Comparison of ENCODE assay signal across 18 cellular contexts in the genomic region with DNA sequence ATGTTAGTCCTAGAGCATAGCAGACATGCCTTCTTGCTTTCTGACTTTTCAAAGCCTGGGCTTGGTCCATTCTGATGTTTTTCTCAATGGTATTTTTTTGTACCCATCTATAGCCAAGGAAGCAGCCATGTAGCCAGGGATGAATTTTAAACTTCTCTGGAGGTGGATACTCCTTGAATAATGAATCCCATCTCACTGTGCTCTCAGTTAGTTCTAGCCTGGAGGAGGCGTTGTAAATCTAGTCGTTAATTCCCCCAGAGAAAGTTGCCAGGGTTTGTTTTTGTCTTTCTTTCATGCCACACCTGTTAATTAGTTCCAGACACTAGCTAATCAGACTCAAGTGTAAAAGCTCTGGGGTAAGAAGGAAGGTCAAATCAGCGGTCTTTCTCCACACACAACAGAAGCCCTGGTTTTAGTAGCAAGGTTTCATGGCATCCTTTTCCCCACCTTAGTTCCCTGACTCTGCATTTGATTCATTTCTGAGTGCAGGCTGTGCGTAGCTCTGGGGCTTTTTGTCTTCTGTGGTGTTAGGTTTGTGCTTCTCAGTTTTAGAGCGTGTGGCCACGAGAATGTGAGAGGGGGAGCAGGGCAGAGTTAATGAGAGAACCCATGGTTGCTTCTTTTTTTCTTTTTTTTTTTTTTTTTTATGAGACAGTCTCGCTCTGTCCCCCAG. TPM values are rescaled to one million over a fixed set of nuclear protein-coding genes. Genes with fewer than 3 reads are reported as not detected.
DNase-seq lines count a peak whose midpoint lies in the region; ATAC-seq, FAIRE-seq and TF ChIP-seq lines count a peak whose summit lies in the region.
"Had no signal": no experiment of that assay in that cellular context is flagged by ENCODE, and none has a peak within 500 bp of the region (broad histone marks: within the 10 kb centered on the region; RNA-seq: fewer than 3 reads in every experiment).

No MANE protein-coding gene starts in this region.

- RAD21 ChIA-PET in GM12878 (lab: Charles Lee; ENCODE audit: unreplicated experiment): interaction anchor here (0.6 to 1.4 kb wide), 13 partner anchors 9 to 607 kb away, joined by 3 to 8 read pairs (median 3); no protein-coding TSS in a partner anchor

- WGBS in GM12878 (ENCODE audit: insufficient coverage, insufficient replicate concordance, low lambda C conversion rate, missing lambda C conversion rate): 7% methylated on average over 6 of the region's 7 CpGs

- H3K9me3 ChIP-seq in cardiac muscle cell (ENCODE audit: low read depth) (no peaks in the 10 kb centered on the region), GM12878 (replicated peaks; ENCODE audit: control insufficient read depth, insufficient read depth, low read length) (no peaks in the 10 kb centered on the region), tibial artery (no peaks in the 10 kb centered on the region)
- H3K9me3 ChIP-seq: SJSA1 had no signal

- ATAC-seq in Right ventricle myocardium inferior: no peak
- ATAC-seq in GM12878: peak; percentile 89

- no peak overlapping the region for H3K4me2 ChIP-seq in GM12878 (ENCODE audit: control insufficient read depth, insufficient read depth)
- H3K4me2 ChIP-seq: PC-9 had no signal

- H3K4me1 ChIP-seq in cardiac muscle cell (ENCODE audit: low read depth) (peaks cover 40% of the 10 kb centered on the region), GM12878 (ENCODE audit: control insufficient read depth, insufficient read depth, low read length) (no peaks in the 10 kb centered on the region), tibial artery (peaks cover 0 to 83% (median 31%) of the 10 kb centered on the region in 4 donors)

- peaks cover 4% of the 10 kb centered on the region for H3K36me3 Mint-ChIP-seq in nephron (ENCODE audit: low read depth)
- H3K36me3 Mint-ChIP-seq: CD4-positive, alpha-beta memory T cell had no signal

- intact Hi-C loops in Right ventricle myocardium inferior (cut with DNase I): no loop called here
- intact Hi-C loops in GM12878 (cut with micrococcal nuclease; ENCODE audit: unreplicated experiment): no loop called here
- intact Hi-C loops in tibial artery (cut with DNase I; ENCODE audit: low total_unique reads): no loop called here

- no peak overlapping the region for H2AFZ ChIP-seq in GM12878 (ENCODE audit: control insufficient read depth, low read depth, low read length)
- H2AFZ ChIP-seq: GM23248, PC-9 had no signal

- no peak for TF ChIP-seq CTCF in cardiac muscle cell (IDR thresholded peaks at IDR 0.05; ENCODE audit: low read depth, low read length)
- no peak for TF ChIP-seq CTCF in GM12878 (IDR thresholded peaks at IDR 0.05 in 2 of 3, conservative IDR thresholded peaks at IDR 0.05 in 1 of 3; ENCODE audit: control insufficient read depth in 2 of 3, extremely low read depth in 1 of 3, insufficient read depth in 1 of 3, low read depth in 3 of 3, low read length in 3 of 3)
- TF ChIP-seq CTCF in nephron (IDR thresholded peaks at IDR 0.05; ENCODE audit: unreplicated experiment in 3 of 3): no peak
- TF ChIP-seq CTCF in tibial artery (IDR thresholded peaks at IDR 0.05): no peak
- no peak for TF ChIP-seq CTCF in foreskin fibroblast (IDR thresholded peaks at IDR 0.05; ENCODE audit: low read depth, low read length)

- no peak for TF ChIP-seq EP300 in GM12878 (IDR thresholded peaks at IDR 0.05; ENCODE audit: borderline replicate concordance in 1 of 2, control insufficient read depth in 1 of 2, low read depth in 2 of 2, low read length in 2 of 2)

- H3K27ac Mint-ChIP-seq in nephron: peak overlapping the region; percentile 33 to 88 (median 44)
- H3K27ac Mint-ChIP-seq: CD4-positive, alpha-beta memory T cell had no signal

- in situ Hi-C loops in GM12878 (cut with MboI): no loop called here

- BruUV-seq in GM12878 (replicated peaks; lab: Mats Ljungman, UMichigan): no TSS peak

- H3K36me3 ChIP-seq in cardiac muscle cell (no peaks in the 10 kb centered on the region), GM12878 (ENCODE audit: control insufficient read depth in 2 of 2, insufficient read depth in 2 of 2, low read length in 1 of 2) (no peaks in the 10 kb centered on the region), tibial artery (no peaks in the 10 kb centered on the region)
- H3K36me3 ChIP-seq: SJSA1 had no signal

- no peak for TF ChIP-seq POLR2A in GM12878 (IDR thresholded peaks at IDR 0.05; ENCODE audit: low read depth, low read length)

- no peaks in the 10 kb centered on the region for H3K27me3 Mint-ChIP-seq in nephron (ENCODE audit: low read depth)
- H3K27me3 Mint-ChIP-seq: CD4-positive, alpha-beta memory T cell had no signal

- no peak overlapping the region for H3K4me3 Mint-ChIP-seq in nephron
- H3K4me3 Mint-ChIP-seq: CD4-positive, alpha-beta memory T cell had no signal

- H3K79me2 ChIP-seq in GM12878 (ENCODE audit: control insufficient read depth, insufficient read depth, low read length): no peaks in the 10 kb centered on the region

- H4K20me1 ChIP-seq in GM12878 (ENCODE audit: control insufficient read depth, insufficient read depth): no peaks in the 10 kb centered on the region

- no peaks in the 10 kb centered on the region for H3K27me3 ChIP-seq in cardiac muscle cell
- peaks cover 0 to 4% of the 10 kb centered on the region in 2 experiments; a peak in 1 of 4 replicates for H3K27me3 ChIP-seq in GM12878 (replicated peaks in 1 of 2; ENCODE audit: control insufficient read depth in 2 of 2, insufficient read depth in 2 of 2, low read length in 1 of 2)
- H3K27me3 ChIP-seq in tibial artery: no peaks in the 10 kb centered on the region
- H3K27me3 ChIP-seq: SJSA1 had no signal

- TF ChIP-seq RAD21 in GM12878 (IDR thresholded peaks at IDR 0.05; ENCODE audit: insufficient read depth, low read depth, low read length): no peak

- no peaks in the 10 kb centered on the region for H3K9me3 Mint-ChIP-seq in nephron

- POLR2A ChIA-PET in GM12878 (lab: Charles Lee): interaction anchor here (0.5 to 1.3 kb wide), 2 partner anchors 9 to 274 kb away, joined by 6 to 7 read pairs; no protein-coding TSS in a partner anchor

- H3K4me3 ChIP-seq in cardiac muscle cell (no peak overlapping the region), GM12878 (no peak overlapping the region), tibial artery (no peak overlapping the region), foreskin fibroblast (ENCODE audit: low read depth in 1 of 2, low read length in 2 of 2) (no peak overlapping the region)
- H3K4me3 ChIP-seq: GM23248, PC-9, SJSA1 had no signal

- SMC1A ChIA-PET in GM12878 (lab: Charles Lee; ENCODE audit: uncharacterized antibody, unreplicated experiment): interaction anchor here (0.7 to 1.7 kb wide), 7 partner anchors 9 to 808 kb away, joined by 3 to 8 read pairs (median 5); no protein-coding TSS in a partner anchor

- H3K27ac ChIP-seq in cardiac muscle cell: peak overlapping the region; percentile 71
- no peak overlapping the region for H3K27ac ChIP-seq in GM12878 (ENCODE audit: control insufficient read depth, insufficient read depth)
- peak overlapping the region; percentile 31 to 33 for H3K27ac ChIP-seq in tibial artery
- H3K27ac ChIP-seq: GM23248, PC-9, SJSA1 had no signal

- DNase-seq in cardiac muscle cell (ENCODE audit: low read depth in 1 of 2, low spot score in 1 of 2) (no peak), Right ventricle myocardium inferior (ENCODE audit: missing footprints) (no peak), GM12878 (ENCODE audit: low read depth, low spot score) (no peak), tibial artery (no peak), retina (no peak), foreskin fibroblast (no peak)
- DNase-seq in stimulated activated CD4-positive, alpha-beta T cell treated with anti-CD3 and anti-CD28 coated beads, Interleukin-2, amount 100 ng/mL, for 24 hours: no peak
- DNase-seq: Calu3; CD4-positive, alpha-beta memory T cell; DMS53; GM23248; Kasumi-1; NCI-H1105; NCI-H187 treated with DMSO at 0.1 percent for 48 hours; NCI-H526 treated with DMSO at 0.1 percent for 48 hours; PC-9 had no signal

- no peak for FAIRE-seq in GM12878 (lab: Jason Lieb, UNC)

- H3K4me1 Mint-ChIP-seq in nephron: peaks cover 12% of the 10 kb centered on the region
- H3K4me1 Mint-ChIP-seq: CD4-positive, alpha-beta memory T cell had no signal

- no peak overlapping the region for H3K9ac ChIP-seq in GM12878 (ENCODE audit: control insufficient read depth, insufficient read depth, low read length)
- H3K9ac ChIP-seq: GM23248 had no signal

- CTCF ChIA-PET in GM12878 (lab: Yijun Ruan, JAX): interaction anchor here (0.7 to 1.1 kb wide), 6 partner anchors 8 to 146 kb away, joined by 3 to 6 read pairs (median 4); no protein-coding TSS in a partner anchor

RNA-seq across cellular contexts. Expression of a gene that starts 19.7 kb away (rescaled TPM):
- 35.1 and 45.7 TPM in 2 replicates for total RNA-seq in cardiac muscle cell
- 15.2 and 19.0 TPM in 2 replicates for polyA plus RNA-seq in cardiac muscle cell
- 34.1 TPM for total RNA-seq in Right ventricle myocardium inferior
- total RNA-seq in GM12878 (2013; cell fraction: nucleolus; rRNA removed): 176 and 181 TPM in 2 replicates
- total RNA-seq in GM12878 (2014; rRNA removed): 2.5 and 3.0 TPM in 2 replicates
- 2.3 and 2.4 TPM in 2 replicates for total RNA-seq in GM12878 (2014; rRNA removed; fragmentation: Illumina TruSeq; extraction: Trizol)
- 3.0 and 3.2 TPM in 2 replicates for total RNA-seq in GM12878 (2021)
- polyA plus RNA-seq in GM12878 (2011; ENCODE audit: low read depth): 0.09 TPM
- 20.7 and 22.2 TPM in 2 replicates for polyA plus RNA-seq in GM12878 (2011; rRNA removed)
- 13.0 and 15.2 TPM in 2 replicates for polyA plus RNA-seq in GM12878 (2011; cell fraction: cytosol; rRNA removed)
- 26.3 and 30.4 TPM in 2 replicates for polyA plus RNA-seq in GM12878 (2011; cell fraction: nucleus; rRNA removed)
- 0.05 and 0.06 TPM in 2 replicates for polyA plus RNA-seq in GM12878 (2012)
- 1.7 and 2.0 TPM in 2 replicates for polyA plus RNA-seq in GM12878 (2014; fragmentation: Illumina TruSeq; extraction: Trizol)
- polyA plus RNA-seq in GM12878 (2014; fragmentation: Nextera tagmentation; extraction: Ambion mirVana): under 1 TPM; 0.29 to 0.42 TPM
- 1.0 and 1.3 TPM in 2 replicates for polyA plus RNA-seq in GM12878 (2014; rRNA removed)
- polyA plus RNA-seq in GM12878 (2016; fragmentation: Nextera tagmentation; extraction: Ambion mirVana): under 1 TPM; 0.62 to 0.72 TPM
- 77.6 and 83.6 TPM in 2 replicates for polyA minus RNA-seq in GM12878 (2011; rRNA and poly(A)+ RNA removed)
- polyA minus RNA-seq in GM12878 (2011; cell fraction: cytosol; rRNA and poly(A)+ RNA removed): 24.1 and 26.8 TPM in 2 replicates
- polyA minus RNA-seq in GM12878 (2011; cell fraction: nucleus; rRNA and poly(A)+ RNA removed): 86.3 and 180 TPM in 2 replicates
- total RNA-seq: CD4-positive, alpha-beta memory T cell had no signal
- polyA plus RNA-seq: CD4-positive, alpha-beta memory T cell had no signal
